In the genomic region with DNA sequence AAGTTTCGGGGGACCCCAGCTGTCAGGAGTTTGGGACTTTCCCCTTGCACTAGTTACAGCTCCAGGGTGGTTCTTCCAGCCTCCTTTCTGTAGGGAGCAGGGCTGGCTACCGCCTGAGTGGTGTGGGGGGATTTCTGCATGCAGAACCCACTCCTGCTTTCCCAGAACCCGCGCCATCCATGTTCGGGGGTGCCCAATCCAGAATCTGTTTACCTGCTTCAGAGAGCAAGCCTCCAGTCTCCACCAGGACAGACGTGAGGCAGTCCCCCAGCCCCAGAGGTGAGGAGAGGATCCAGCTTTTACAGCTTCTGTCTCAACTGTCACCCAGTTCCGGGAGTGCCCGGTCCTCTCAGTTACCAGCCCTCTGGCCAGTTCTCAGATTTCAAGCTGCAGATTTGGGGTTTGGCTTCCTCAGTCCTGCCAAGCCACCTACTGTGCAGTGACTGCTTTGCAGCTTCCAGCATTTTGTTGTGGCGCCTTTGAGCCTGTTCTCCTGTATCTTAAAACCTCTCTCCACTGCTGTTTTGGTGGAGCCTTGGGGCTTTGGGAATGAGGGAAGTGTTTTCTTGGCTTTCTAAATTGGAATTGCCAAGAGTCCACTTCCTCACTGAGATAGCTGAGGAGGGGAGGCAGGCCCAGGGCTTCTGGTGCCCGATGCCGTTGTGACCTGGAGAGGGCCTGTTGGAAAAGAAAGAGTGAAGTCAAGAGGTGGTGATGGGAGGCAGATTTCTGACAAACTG, we compare ENCODE assay signal across 17 cellular contexts.
DNase-seq lines count a peak whose midpoint lies in the region; ATAC-seq, FAIRE-seq and TF ChIP-seq lines count a peak whose summit lies in the region.
"Had no signal": no experiment of that assay in that cellular context is flagged by ENCODE, and none has a peak within 500 bp of the region (broad histone marks: within the 10 kb centered on the region; RNA-seq: fewer than 3 reads in every experiment).

No MANE protein-coding gene starts in this region.

- ATAC-seq in HG03159 (IDR thresholded peaks at IDR 0.05; ENCODE audit: unreplicated experiment) (no peak), GM19395 (IDR thresholded peaks at IDR 0.05; ENCODE audit: unreplicated experiment) (no peak), esophagus mucosa (no peak)
- ATAC-seq: activated naive CD8-positive, alpha-beta T cell treated with anti-CD3 and anti-CD28 coated beads, Interleukin-2, amount 50 U/mL, for 24 hours; left lung; Panc1 had no signal

- no peak for FAIRE-seq in H54 (lab: Jason Lieb, UNC)

- DNase-seq in COLO668 (lab: John Stamatoyannopoulos, UW; ENCODE audit: unreplicated experiment) (peak; percentile 12), H54 (ENCODE audit: insufficient read length, low spot score) (peak; percentile 44), SW480 (ENCODE audit: low spot score) (peak; percentile 25), myocyte (ENCODE audit: low read depth) (peak; percentile 61)
- DNase-seq: activated CD4-positive, alpha-beta T cell treated with anti-CD3 and anti-CD28 coated beads, Interleukin-2, amount 10 ng/mL, durations not matched to agents 24 days and 14 days; activated naive CD8-positive, alpha-beta T cell treated with anti-CD3 and anti-CD28 coated beads, Interleukin-2, amount 50 U/mL, for 24 hours; activated T-cell treated with anti-CD3 and anti-CD28 coated beads, Interleukin-2, amount 50 U/mL, for 1 hour; colonic mucosa; GDM1; left lung; MV-4-11; stimulated activated CD4-positive, alpha-beta T cell treated with anti-CD3 and anti-CD28 coated beads, Interleukin-2, amount 100 ng/mL, for 24 hours; T-helper 2 cell had no signal

- TF ChIP-seq POLR2A in H54 (IDR thresholded peaks at IDR 0.05; ENCODE audit: low read depth, low read length), result no peak
